In the genomic region with DNA sequence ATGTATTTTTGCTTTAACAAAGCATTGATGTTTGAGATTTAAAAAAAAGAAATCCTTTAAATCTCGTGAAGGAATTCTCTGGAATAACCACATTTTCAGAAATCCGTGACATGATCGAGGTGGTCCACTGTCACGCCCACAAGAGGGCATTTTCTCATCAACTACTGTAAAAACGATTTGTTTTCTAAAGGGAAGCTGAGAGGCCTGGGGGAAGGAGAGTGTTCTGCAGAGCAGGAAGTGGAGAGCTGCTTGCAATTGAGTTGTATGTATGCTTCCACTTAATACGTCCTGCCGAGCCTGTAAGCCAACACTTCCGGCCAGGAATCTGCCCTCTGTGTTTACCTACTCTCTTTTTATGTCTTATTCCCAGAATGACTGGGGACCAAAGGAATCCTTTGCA, we compare ENCODE assay signal across 8 cellular contexts. TPM values are rescaled to one million over a fixed set of nuclear protein-coding genes. Genes with fewer than 3 reads are reported as not detected.
A peak's percentile ranks its signal among the peaks of the same experiment; 100 is the strongest.
DNase-seq lines count a peak whose midpoint lies in the region; ATAC-seq and TF ChIP-seq lines count a peak whose summit lies in the region.

No MANE protein-coding gene starts in this region.

- CTCF ChIA-PET in CD4-positive, alpha-beta T cell (lab: Charles Lee): no interaction called here

- H3K27me3 Mint-ChIP-seq in CD4-positive, alpha-beta T cell: no peaks in the 10 kb centered on the region

- WGBS in aorta, 2 donors: 17 to 20% methylated on average over 8 of the region's 8 CpGs

- no peaks in the 10 kb centered on the region for H3K9me3 Mint-ChIP-seq in CD4-positive, alpha-beta T cell

- TF ChIP-seq CTCF in CD4-positive, alpha-beta T cell (IDR thresholded peaks at IDR 0.05): no peak
- no peak for TF ChIP-seq CTCF in left lung (IDR thresholded peaks at IDR 0.05)

- H3K27ac ChIP-seq in CD4-positive, alpha-beta T cell (ENCODE audit: low read depth, low read length): no peak overlapping the region
- H3K27ac ChIP-seq in left lung (peak overlapping the region in 1 of 2 donors; percentile 45), aorta (ENCODE audit: low read depth in 1 of 2, low read length in 2 of 2) (peak overlapping the region in 1 of 2 donors; percentile 34)

- no peaks in the 10 kb centered on the region for H3K27me3 ChIP-seq in CD4-positive, alpha-beta T cell (ENCODE audit: control insufficient read depth, insufficient read depth, low read length)
- no peaks in the 10 kb centered on the region for H3K27me3 ChIP-seq in left lung
- H3K27me3 ChIP-seq in aorta (ENCODE audit: control insufficient read depth in 1 of 2, insufficient read depth in 2 of 2, low read length in 1 of 2): no peaks in the 10 kb centered on the region

- H3K36me3 ChIP-seq in left lung (no peaks in the 10 kb centered on the region), aorta (ENCODE audit: control insufficient read depth in 1 of 2, insufficient read depth in 2 of 2, low read length in 1 of 2) (no peaks in the 10 kb centered on the region)

- H3K27ac Mint-ChIP-seq in CD4-positive, alpha-beta T cell: peak overlapping the region; percentile 15

- no peak for DNase-seq in CD4-positive, alpha-beta T cell
- DNase-seq in NCI-H748 treated with DMSO at 0.1 percent for 48 hours (lab: John Stamatoyannopoulos, UW) (peak; percentile 77), cerebellar cortex (ENCODE audit: low spot score) (peak; percentile 27), left lung (peak in 1 of 2 donors; percentile 61), aorta (no peak), GM19240 (ENCODE audit: insufficient read length, low spot score) (no peak)

- intact Hi-C loops in CD4-positive, alpha-beta T cell (cut with DNase I, micrococcal nuclease): no loop called here
- intact Hi-C loops in left lung (cut with DNase I) (no loop called here), aorta (cut with DNase I) (loop anchor here in 1 of 2 donors (2.0 kb wide), 1 partner anchor 18 kb away; no protein-coding TSS in a partner anchor)

- H3K9me3 ChIP-seq in CD4-positive, alpha-beta T cell (ENCODE audit: control insufficient read depth, low read length): no peaks in the 10 kb centered on the region
- no peaks in the 10 kb centered on the region for H3K9me3 ChIP-seq in left lung
- H3K9me3 ChIP-seq in aorta (ENCODE audit: control insufficient read depth, low read length): no peaks in the 10 kb centered on the region

- H3K4me3 ChIP-seq in left lung (no peak overlapping the region), aorta (ENCODE audit: low read length in 2 of 2) (no peak overlapping the region)

- no peaks in the 10 kb centered on the region for H3K36me3 Mint-ChIP-seq in CD4-positive, alpha-beta T cell (ENCODE audit: low read depth)

- peaks cover 0 to 8% of the 10 kb centered on the region in 2 donors for H3K4me1 ChIP-seq in left lung
- no peaks in the 10 kb centered on the region for H3K4me1 ChIP-seq in aorta (ENCODE audit: control insufficient read depth in 1 of 2, insufficient read depth in 2 of 2, low read length in 2 of 2)

- peak; percentile 69 for ATAC-seq in CD4-positive, alpha-beta T cell (ENCODE audit: poor library complexity)
- ATAC-seq in GM19351 (IDR thresholded peaks at IDR 0.05; ENCODE audit: unreplicated experiment) (peak; percentile 33), HG03442 (IDR thresholded peaks at IDR 0.05; ENCODE audit: unreplicated experiment) (peak; percentile 67), left lung (peak; percentile 95), aorta (ENCODE audit: low FRiP score) (peak; percentile 67)

- POLR2A ChIA-PET in CD4-positive, alpha-beta T cell (lab: Charles Lee): interaction anchor here (0.6 to 1.3 kb wide), 3 partner anchors 9 to 128 kb away, joined by 3 read pairs; no protein-coding TSS in a partner anchor

- peaks cover 16% of the 10 kb centered on the region for H3K4me1 Mint-ChIP-seq in CD4-positive, alpha-beta T cell (ENCODE audit: low read depth)

- no peak overlapping the region for H3K4me3 Mint-ChIP-seq in CD4-positive, alpha-beta T cell

RNA-seq across cellular contexts. Expression of a gene that starts 19.4 kb away (rescaled TPM):
- 1 to 10 TPM; 2.5 to 2.7 TPM for total RNA-seq in CD4-positive, alpha-beta T cell
- total RNA-seq in left lung (10 to 100 TPM in 1 of 2 donors, 1 to 10 TPM in 1; 9.5 to 10.5 TPM), aorta (10 to 100 TPM; 11.4 to 13.4 TPM)
- 1 to 10 TPM in 1 of 2 donors, under 1 TPM in 1; 0.75 to 4.9 TPM for polyA plus RNA-seq in aorta

Comparison
In these comparisons a context has a peak if more than half of its experiments do, and no peak if none do; other contexts are left out.
1. ATAC-seq: peak in every context shown above with its lines; median percentile 95 in left lung; 69 in CD4-positive, alpha-beta T cell; 67 in HG03442; 67 in aorta; 33 in GM19351.
2. DNase-seq: peak in NCI-H748 treated with DMSO at 0.1 percent for 48 hours (single experiment) and cerebellar cortex (single experiment); none in CD4-positive, alpha-beta T cell (0 of 10), aorta (0 of 2) and GM19240 (single experiment).